ENCODE assay signal across 8 cellular contexts in the genomic region with DNA sequence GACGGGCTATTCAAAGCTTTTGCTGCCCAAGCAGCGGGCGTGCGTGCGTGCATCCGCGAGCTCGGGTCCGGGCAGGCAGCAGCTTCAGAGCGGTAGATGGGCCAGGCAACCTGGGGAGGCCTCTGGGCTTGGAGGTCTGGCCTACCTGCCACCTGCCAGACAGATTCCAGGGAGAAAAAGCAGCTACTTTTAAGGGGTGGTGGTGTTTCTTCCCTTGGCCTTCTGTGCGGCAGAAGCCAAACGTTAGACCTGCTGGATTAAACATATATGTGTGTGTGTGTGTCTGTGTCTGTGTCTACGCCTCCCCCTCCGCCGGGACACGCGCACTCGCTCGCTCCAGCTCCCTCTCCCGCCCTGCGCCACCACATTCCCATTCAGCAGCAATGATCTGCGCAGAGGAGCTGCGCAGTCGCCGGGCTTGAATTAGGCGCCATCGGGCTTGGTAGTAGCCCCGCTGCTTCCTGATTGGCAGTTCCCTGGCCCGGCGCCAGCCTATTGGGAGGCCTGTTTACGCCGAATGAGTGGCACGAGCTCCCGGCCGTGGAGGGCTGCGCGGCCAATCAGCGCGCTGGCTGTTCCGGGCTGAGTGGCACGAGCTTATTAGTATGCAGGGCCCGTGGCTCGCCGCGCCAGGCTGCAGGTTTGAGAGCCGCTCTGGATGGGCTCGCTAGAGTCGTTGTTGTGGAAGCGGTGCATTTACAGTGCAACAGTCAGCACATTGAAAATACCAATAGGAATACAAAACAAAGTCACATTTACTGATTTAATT. TPM values are rescaled to one million over a fixed set of nuclear protein-coding genes. Genes with fewer than 3 reads are reported as not detected.
A peak's percentile ranks its signal among the peaks of the same experiment; 100 is the strongest.
DNase-seq lines count a peak whose midpoint lies in the region; ATAC-seq and TF ChIP-seq lines count a peak whose summit lies in the region.

A gene (plus strand): TSS at position 627 of the 769 bp plus-strand sequence. CDS start 4,283 bp downstream, outside the sequence.

- ATAC-seq in GM18498 (IDR thresholded peaks at IDR 0.05; ENCODE audit: unreplicated experiment), result no peak

- TF ChIP-seq EP300 in suprapubic skin (IDR thresholded peaks at IDR 0.05), result no peak

- intact Hi-C loops in head of caudate nucleus (cut with DNase I), result loop anchor here (2.0 to 5.0 kb wide), 2 partner anchors 48 to 117 kb away; a partner anchor contains a TSS

- peak in 1 of 2 donors; percentile 88 for TF ChIP-seq POLR2A in suprapubic skin (IDR thresholded peaks at IDR 0.05)

- 1% methylated on average over 25 of the region's 49 CpGs for WGBS in suprapubic skin

- H3K27ac ChIP-seq in suprapubic skin, result peak within 1 kb of the TSS; percentile 98

- H3K9me3 ChIP-seq in adipocyte (ENCODE audit: control insufficient read depth, low read length) (no peaks in the 10 kb centered on the region), suprapubic skin (no peaks in the 10 kb centered on the region)

- CTCF ChIA-PET in GM10248 (lab: Yijun Ruan, JAX), result interaction anchor here (0.7 to 1.4 kb wide), 2 partner anchors 90 to 142 kb away, joined by 4 to 5 read pairs; no protein-coding TSS in a partner anchor

- no peak for TF ChIP-seq CTCF in GM10248 (IDR thresholded peaks at IDR 0.05; ENCODE audit: control extremely low read depth, extremely low read depth, low read depth, missing control alignments)
- no peak for TF ChIP-seq CTCF in suprapubic skin (IDR thresholded peaks at IDR 0.05)

- H3K4me3 ChIP-seq in adipocyte (ENCODE audit: low read length) (peak within 1 kb of the TSS; percentile 90), suprapubic skin (peak within 1 kb of the TSS; percentile 86)

- POLR2A ChIA-PET in GM10248 (lab: Yijun Ruan, JAX), result no interaction called here

- H3K9ac ChIP-seq in adipocyte (ENCODE audit: low read length), result peak within 1 kb of the TSS; percentile 97

- no peaks in the 10 kb centered on the region for H3K27me3 ChIP-seq in adipocyte (replicated peaks; ENCODE audit: control insufficient read depth, insufficient read depth, low read length)
- no peaks in the 10 kb centered on the region for H3K27me3 ChIP-seq in suprapubic skin

- DNase-seq in GM10248 (ENCODE audit: extremely low spot score) (peak; percentile 70), NCI-H1417 (lab: John Stamatoyannopoulos, UW) (peak; percentile 99 to 100 (median 100)), T follicular helper cell (ENCODE audit: low read depth) (peak; percentile 53), adipocyte (ENCODE audit: low read depth) (peak; percentile 100), head of caudate nucleus (peak; percentile 99 to 100 (median 100)), occipital lobe (lab: John Stamatoyannopoulos, UW) (peak; percentile 100), suprapubic skin (ENCODE audit: low spot score in 2 of 2) (peak; percentile 100)

- H3K4me1 ChIP-seq in adipocyte (ENCODE audit: control insufficient read depth, insufficient read depth, low read length), result peaks cover 29% of the 10 kb centered on the region
- peaks cover 55% of the 10 kb centered on the region for H3K4me1 ChIP-seq in suprapubic skin

- H3K36me3 ChIP-seq in adipocyte (ENCODE audit: control insufficient read depth, insufficient read depth, low read length, severe bottlenecking), result no peaks in the 10 kb centered on the region
- H3K36me3 ChIP-seq in suprapubic skin, result no peaks in the 10 kb centered on the region

RNA-seq across cellular contexts. Expression of the gene that starts here (rescaled TPM):
- total RNA-seq in occipital lobe (7.6 TPM), suprapubic skin (10 to 100 TPM in 2 of 4 donors, 1 to 10 TPM in 2; 4.5 to 19.3 (median 12.2) TPM)
